30 cellular contexts compared by ENCODE assay signal in genomic region chr2:60174146-60174545, GRCh38.
"Had no signal": no experiment of that assay in that cellular context is flagged by ENCODE, and none has a peak within 500 bp of the region (broad histone marks: within the 10 kb centered on the region; RNA-seq: fewer than 3 reads in every experiment).

No MANE protein-coding gene starts in this region.

- H3K9me3 Mint-ChIP-seq: natural killer cell; nephron; neural progenitor cell; stimulated activated memory B cell treated with anti-CD40 and anti-IgM and Interleukin-4, amounts not matched to agents 10 μg/mL and 1 μg/mL and 100 μg/mL, for 72 hours; stimulated activated naive CD8-positive, alpha-beta T cell treated with anti-CD3 and anti-CD28 coated beads, Interleukin-15, Interleukin-2, amounts not matched to agents 100 ng/mL and 50 ng/mL, for 24 hours had no signal

- H3K27me3 ChIP-seq: neural progenitor cell, ovary, right lobe of liver, sigmoid colon, spleen, stomach, thyroid gland, tibial nerve, upper lobe of left lung, vagina had no signal

- H2AFZ ChIP-seq: neural progenitor cell, parathyroid adenoma had no signal

- H3K4me2 ChIP-seq: neural progenitor cell, smooth muscle cell had no signal

- H3K79me2 ChIP-seq: parathyroid adenoma had no signal

- H3K9me3 ChIP-seq: ovary, psoas muscle, right lobe of liver, sigmoid colon, spleen, stomach, thoracic aorta, thyroid gland, tibial nerve, upper lobe of left lung, vagina had no signal

- DNase-seq: natural killer cell; occipital lobe; ovary; posterior cingulate gyrus; psoas muscle; right cardiac atrium; right lobe of liver; sigmoid colon; spleen; stimulated activated CD4-positive, alpha-beta T cell treated with anti-CD3 and anti-CD28 coated beads, Interleukin-12 subunit alpha, Interleukin-12 subunit beta, amount 100 ng/mL, for 4 hours; stimulated activated CD4-positive, alpha-beta T cell treated with anti-CD3 and anti-CD28 coated beads, Interleukin-1b, Interleukin-23, amount 100 ng/mL, for 48 hours; stimulated activated CD4-positive, alpha-beta T cell treated with anti-CD3 and anti-CD28 coated beads, Interleukin-4, amount 100 ng/mL, for 1 hour; stimulated activated CD4-positive, alpha-beta T cell treated with anti-CD3 and anti-CD28 coated beads, Interleukin-4, amount 100 ng/mL, for 4 hours; stimulated activated CD8-positive, alpha-beta memory T cell treated with anti-CD3 and anti-CD28 coated beads, Interleukin-4, amount 100 ng/mL, for 48 hours; stimulated activated naive CD4-positive, alpha-beta T cell treated with Interleukin-2 at 50 U/mL for 16 hours; stomach; thyroid gland; trophoblast cell; upper lobe of left lung had no signal

- H3K36me3 Mint-ChIP-seq: natural killer cell; neural progenitor cell; stimulated activated memory B cell treated with anti-CD40 and anti-IgM and Interleukin-4, amounts not matched to agents 10 μg/mL and 1 μg/mL and 100 μg/mL, for 72 hours had no signal

- H3K27ac Mint-ChIP-seq: natural killer cell; nephron; neural progenitor cell; progenitor cell of endocrine pancreas; stimulated activated memory B cell treated with anti-CD40 and anti-IgM and Interleukin-4, amounts not matched to agents 10 μg/mL and 1 μg/mL and 100 μg/mL, for 72 hours; stimulated activated naive CD8-positive, alpha-beta T cell treated with anti-CD3 and anti-CD28 coated beads, Interleukin-15, Interleukin-2, amounts not matched to agents 100 ng/mL and 50 ng/mL, for 24 hours had no signal

- H3K4me1 ChIP-seq: parathyroid adenoma, psoas muscle, right lobe of liver, sigmoid colon, spleen, stomach, thyroid gland, tibial nerve, upper lobe of left lung, vagina had no signal

- FAIRE-seq: urothelium cell line had no signal

- H3K36me3 ChIP-seq: neural progenitor cell, ovary, right lobe of liver, sigmoid colon, spleen, stomach, thoracic aorta, thyroid gland, tibial nerve, upper lobe of left lung, vagina had no signal

- H3K4me1 Mint-ChIP-seq: natural killer cell; nephron; neural progenitor cell; stimulated activated memory B cell treated with anti-CD40 and anti-IgM and Interleukin-4, amounts not matched to agents 10 μg/mL and 1 μg/mL and 100 μg/mL, for 72 hours had no signal

- H3K4me3 Mint-ChIP-seq: natural killer cell; nephron; neural progenitor cell; stimulated activated memory B cell treated with anti-CD40 and anti-IgM and Interleukin-4, amounts not matched to agents 10 μg/mL and 1 μg/mL and 100 μg/mL, for 72 hours; stimulated activated naive CD8-positive, alpha-beta T cell treated with anti-CD3 and anti-CD28 coated beads, Interleukin-15, Interleukin-2, amounts not matched to agents 100 ng/mL and 50 ng/mL, for 24 hours had no signal

- ATAC-seq: natural killer cell; psoas muscle; right cardiac atrium; right lobe of liver; stimulated activated memory B cell treated with anti-CD40 and anti-IgM and Interleukin-4, amounts not matched to agents 10 μg/mL and 1 μg/mL and 100 μg/mL, for 72 hours had no signal

- H3K27me3 Mint-ChIP-seq: progenitor cell of endocrine pancreas; stimulated activated memory B cell treated with anti-CD40 and anti-IgM and Interleukin-4, amounts not matched to agents 10 μg/mL and 1 μg/mL and 100 μg/mL, for 72 hours; stimulated activated naive CD8-positive, alpha-beta T cell treated with anti-CD3 and anti-CD28 coated beads, Interleukin-15, Interleukin-2, amounts not matched to agents 100 ng/mL and 50 ng/mL, for 24 hours had no signal

- H3K27ac ChIP-seq: neural progenitor cell, ovary, parathyroid adenoma, psoas muscle, right lobe of liver, sigmoid colon, spleen, stomach, thoracic aorta, thyroid gland, tibial nerve, upper lobe of left lung, vagina had no signal

- H3K9ac ChIP-seq: neural progenitor cell, parathyroid adenoma had no signal

- H3K4me3 ChIP-seq: neural progenitor cell, ovary, psoas muscle, right lobe of liver, sigmoid colon, smooth muscle cell, spleen, stomach, thoracic aorta, thyroid gland, tibial nerve, upper lobe of left lung, vagina had no signal
